Comparison of ENCODE assay signal across 12 cellular contexts in genomic region chr1:225442156-225442555, GRCh38. TPM values are rescaled to one million over a fixed set of nuclear protein-coding genes. Genes with fewer than 3 reads are reported as not detected.
A peak's percentile ranks its signal among the peaks of the same experiment; 100 is the strongest.
DNase-seq lines count a peak whose midpoint lies in the region; ATAC-seq and TF ChIP-seq lines count a peak whose summit lies in the region.
"Had no signal": no experiment of that assay in that cellular context is flagged by ENCODE, and none has a peak within 500 bp of the region (broad histone marks: within the 10 kb centered on the region; RNA-seq: fewer than 3 reads in every experiment).

No MANE protein-coding gene starts in this region.

- H3K4me3 Mint-ChIP-seq in activated T-helper 2 cell treated with anti-CD3 and anti-CD28 coated beads, Interferon-gamma antibody, Interleukin-2, Interleukin-4, amounts not matched to agents 10 μg/mL and 5 μg/mL and 100 μg/mL, durations not matched to agents 14 hours and 24 hours and 36 hours (ENCODE audit: low read depth) = peak overlapping the region; percentile 41
- peak overlapping the region; percentile 48 to 70 (median 54) for H3K4me3 Mint-ChIP-seq in naive thymus-derived CD8-positive, alpha-beta T cell
- no peak overlapping the region for H3K4me3 Mint-ChIP-seq in chondrocyte (ENCODE audit: unreplicated experiment)

- no peak for TF ChIP-seq CTCF in chondrocyte (IDR thresholded peaks at IDR 0.05)

- ATAC-seq in GM19452 (IDR thresholded peaks at IDR 0.05; ENCODE audit: unreplicated experiment) (peak; percentile 4), HG02623 (IDR thresholded peaks at IDR 0.05; ENCODE audit: unreplicated experiment) (no peak), esophagus mucosa (no peak)
- no peak for ATAC-seq in naive thymus-derived CD8-positive, alpha-beta T cell

- peak overlapping the region; percentile 40 to 86 (median 76) for H3K4me2 ChIP-seq in BLaER1 treated with 17β-estradiol and CSF1 and Interleukin-3, amounts not matched to agents 10 nM and 100 nM

- peak overlapping the region; percentile 80 for H3K27ac Mint-ChIP-seq in activated T-helper 2 cell treated with anti-CD3 and anti-CD28 coated beads, Interferon-gamma antibody, Interleukin-2, Interleukin-4, amounts not matched to agents 10 μg/mL and 5 μg/mL and 100 μg/mL, durations not matched to agents 14 hours and 24 hours and 36 hours
- H3K27ac Mint-ChIP-seq in naive thymus-derived CD8-positive, alpha-beta T cell = peak overlapping the region; percentile 66 to 92 (median 84)
- H3K27ac Mint-ChIP-seq in chondrocyte (ENCODE audit: unreplicated experiment) = no peak overlapping the region

- DNase-seq in activated T-helper 2 cell treated with anti-CD3 and anti-CD28 coated beads, Interferon-gamma antibody, Interleukin-2, Interleukin-4, amounts not matched to agents 10 μg/mL and 5 μg/mL and 100 μg/mL, durations not matched to agents 14 hours and 24 hours and 36 hours (ENCODE audit: low spot score) = no peak
- no peak for DNase-seq in naive thymus-derived CD8-positive, alpha-beta T cell
- no peak for DNase-seq in chondrocyte (ENCODE audit: low spot score)
- no peak for DNase-seq in stimulated activated CD4-positive, alpha-beta T cell treated with anti-CD3 and anti-CD28 coated beads, Interleukin-4, amount 100 ng/mL, for 24 hours
- DNase-seq: activated CD4-positive, alpha-beta T cell treated with anti-CD3 and anti-CD28 coated beads for 48 hours; anterior cingulate cortex; NCI-H510A had no signal

- H3K4me3 ChIP-seq in BLaER1 treated with 17β-estradiol and CSF1 and Interleukin-3, amounts not matched to agents 10 nM and 100 nM = no peak overlapping the region
- H3K4me3 ChIP-seq: SJCRH30 had no signal

- H3K4me1 Mint-ChIP-seq in activated T-helper 2 cell treated with anti-CD3 and anti-CD28 coated beads, Interferon-gamma antibody, Interleukin-2, Interleukin-4, amounts not matched to agents 10 μg/mL and 5 μg/mL and 100 μg/mL, durations not matched to agents 14 hours and 24 hours and 36 hours (ENCODE audit: low read depth) = peaks cover 56% of the 10 kb centered on the region
- H3K4me1 Mint-ChIP-seq in naive thymus-derived CD8-positive, alpha-beta T cell = peaks cover 27 to 70% (median 60%) of the 10 kb centered on the region in 4 donors
- peaks cover 35% of the 10 kb centered on the region for H3K4me1 Mint-ChIP-seq in chondrocyte (ENCODE audit: low read depth)

- H3K4me1 ChIP-seq in BLaER1 treated with 17β-estradiol and CSF1 and Interleukin-3, amounts not matched to agents 10 nM and 100 nM = peaks cover 62 to 78% (median 70%) of the 10 kb centered on the region in 10 experiments

- no peaks in the 10 kb centered on the region for H3K27me3 ChIP-seq in BLaER1 treated with 17β-estradiol and CSF1 and Interleukin-3, amounts not matched to agents 10 nM and 100 nM
- H3K27me3 ChIP-seq: SJCRH30 had no signal

- H3K9me3 Mint-ChIP-seq in activated T-helper 2 cell treated with anti-CD3 and anti-CD28 coated beads, Interferon-gamma antibody, Interleukin-2, Interleukin-4, amounts not matched to agents 10 μg/mL and 5 μg/mL and 100 μg/mL, durations not matched to agents 14 hours and 24 hours and 36 hours = no peaks in the 10 kb centered on the region
- no peaks in the 10 kb centered on the region for H3K9me3 Mint-ChIP-seq in naive thymus-derived CD8-positive, alpha-beta T cell
- H3K9me3 Mint-ChIP-seq in chondrocyte (ENCODE audit: low read depth) = no peaks in the 10 kb centered on the region

- H3K9ac ChIP-seq in BLaER1 treated with 17β-estradiol and CSF1 and Interleukin-3, amounts not matched to agents 10 nM and 100 nM = peak overlapping the region in 4 of 11 experiments; percentile 4 to 29 (median 12); a peak in 4 of 22 replicates

- H3K36me3 ChIP-seq in BLaER1 treated with 17β-estradiol and CSF1 and Interleukin-3, amounts not matched to agents 10 nM and 100 nM = no peaks in the 10 kb centered on the region
- H3K36me3 ChIP-seq: SJCRH30 had no signal

- POLR2A ChIA-PET in naive thymus-derived CD8-positive, alpha-beta T cell (lab: Charles Lee) = interaction anchor here (0.6 to 12.4 kb wide), 4 partner anchors 10 to 414 kb away, joined by 5 to 230 read pairs (median 98); partner anchors contain the start of gene LBR

- H3K27me3 Mint-ChIP-seq in activated T-helper 2 cell treated with anti-CD3 and anti-CD28 coated beads, Interferon-gamma antibody, Interleukin-2, Interleukin-4, amounts not matched to agents 10 μg/mL and 5 μg/mL and 100 μg/mL, durations not matched to agents 14 hours and 24 hours and 36 hours (ENCODE audit: low read depth) = no peaks in the 10 kb centered on the region
- H3K27me3 Mint-ChIP-seq in naive thymus-derived CD8-positive, alpha-beta T cell = no peaks in the 10 kb centered on the region
- H3K27me3 Mint-ChIP-seq in chondrocyte (ENCODE audit: low read depth) = no peaks in the 10 kb centered on the region

- H3K36me3 Mint-ChIP-seq in activated T-helper 2 cell treated with anti-CD3 and anti-CD28 coated beads, Interferon-gamma antibody, Interleukin-2, Interleukin-4, amounts not matched to agents 10 μg/mL and 5 μg/mL and 100 μg/mL, durations not matched to agents 14 hours and 24 hours and 36 hours (ENCODE audit: low read depth) = peaks cover 4% of the 10 kb centered on the region
- H3K36me3 Mint-ChIP-seq in naive thymus-derived CD8-positive, alpha-beta T cell = no peaks in the 10 kb centered on the region
- H3K36me3 Mint-ChIP-seq in chondrocyte (ENCODE audit: low read depth) = no peaks in the 10 kb centered on the region

- intact Hi-C loops in activated T-helper 2 cell treated with anti-CD3 and anti-CD28 coated beads, Interferon-gamma antibody, Interleukin-2, Interleukin-4, amounts not matched to agents 10 μg/mL and 5 μg/mL and 100 μg/mL, durations not matched to agents 14 hours and 24 hours and 36 hours (cut with micrococcal nuclease) = no loop called here

- peaks cover 0 to 11% (median 0%) of the 10 kb centered on the region in 11 experiments; a peak in 4 of 22 replicates for H3K9me3 ChIP-seq in BLaER1 treated with 17β-estradiol and CSF1 and Interleukin-3, amounts not matched to agents 10 nM and 100 nM (replicated peaks in 1 of 11)
- H3K9me3 ChIP-seq: SJCRH30 had no signal

- peak overlapping the region in 9 of 11 experiments; percentile 0 to 99 (median 35); a peak in 13 of 22 replicates for H3K27ac ChIP-seq in BLaER1 treated with 17β-estradiol and CSF1 and Interleukin-3, amounts not matched to agents 10 nM and 100 nM
- H3K27ac ChIP-seq: SJCRH30 had no signal

- H4K20me1 ChIP-seq in BLaER1 treated with 17β-estradiol and CSF1 and Interleukin-3, amounts not matched to agents 10 nM and 100 nM = no peaks in the 10 kb centered on the region

RNA-seq across cellular contexts. Expression of gene LBR, which starts 14.3 kb away (rescaled TPM):
- total RNA-seq in activated T-helper 2 cell treated with anti-CD3 and anti-CD28 coated beads, Interferon-gamma antibody, Interleukin-2, Interleukin-4, amounts not matched to agents 10 μg/mL and 5 μg/mL and 100 μg/mL, durations not matched to agents 14 hours and 24 hours and 36 hours = 187 and 191 TPM in 2 replicates
- total RNA-seq in naive thymus-derived CD8-positive, alpha-beta T cell = 100 to 1,000 TPM; 151 to 167 TPM
- 100 to 1,000 TPM in 2 of 3 donors, 10 to 100 TPM in 1; 95.8 to 123 (median 111) TPM for polyA plus RNA-seq in naive thymus-derived CD8-positive, alpha-beta T cell
- total RNA-seq in chondrocyte (22.7 to 29.0 TPM (median 24.4 TPM) in 3 replicates), esophagus mucosa (52.6 TPM)
